In genomic region chr21:38756746-38757145, GRCh38 we compare ENCODE assay signal across 13 cellular contexts. TPM values are rescaled to one million over a fixed set of nuclear protein-coding genes. Genes with fewer than 3 reads are reported as not detected.
DNase-seq lines count a peak whose midpoint lies in the region; ATAC-seq and TF ChIP-seq lines count a peak whose summit lies in the region.
"Had no signal": no experiment of that assay in that cellular context is flagged by ENCODE, and none has a peak within 500 bp of the region (broad histone marks: within the 10 kb centered on the region; RNA-seq: fewer than 3 reads in every experiment).

No MANE protein-coding gene starts in this region.

- H3K4me3 ChIP-seq in GM23248 (no peak overlapping the region), adipocyte (ENCODE audit: low read length) (no peak overlapping the region), hepatocyte (no peak overlapping the region), thoracic aorta (no peak overlapping the region)

- no peaks in the 10 kb centered on the region for H4K20me1 ChIP-seq in GM23248 (ENCODE audit: insufficient read depth)
- no peaks in the 10 kb centered on the region for H4K20me1 ChIP-seq in hepatocyte (ENCODE audit: insufficient read depth, poor library complexity, severe bottlenecking)

- 23 to 27% methylated on average over 3 of the region's 3 CpGs for WGBS in GM23248 (ENCODE audit: low coverage in 1 of 2, low lambda C conversion rate in 2 of 2, missing lambda C conversion rate in 2 of 2), 2 experiments
- 71% methylated on average over 3 of the region's 3 CpGs for WGBS in hepatocyte (ENCODE audit: low lambda C conversion rate, missing lambda C conversion rate)

- H3K4me1 ChIP-seq in GM23248 (ENCODE audit: insufficient read depth) = peaks cover 52% of the 10 kb centered on the region
- H3K4me1 ChIP-seq in adipocyte (ENCODE audit: control insufficient read depth, insufficient read depth, low read length) = peaks cover 36% of the 10 kb centered on the region
- H3K4me1 ChIP-seq in hepatocyte (ENCODE audit: insufficient read depth) = peaks cover 39% of the 10 kb centered on the region
- H3K4me1 ChIP-seq in thoracic aorta (ENCODE audit: control insufficient read depth in 1 of 2, low read depth in 2 of 2) = peaks cover 80 to 98% of the 10 kb centered on the region in 2 donors

- peak; percentile 90 for DNase-seq in GM23248
- peak; percentile 37 for DNase-seq in adipocyte (ENCODE audit: low read depth)
- peak; percentile 59 for DNase-seq in hepatocyte (ENCODE audit: low spot score)
- no peak for DNase-seq in thoracic aorta (ENCODE audit: low spot score)
- DNase-seq in activated CD4-positive, CD25-positive, alpha-beta regulatory T cell (lab: John Stamatoyannopoulos, UW) = no peak
- DNase-seq in midbrain (lab: John Stamatoyannopoulos, UW) = no peak
- no peak for DNase-seq in NCI-H345 (lab: John Stamatoyannopoulos, UW)
- DNase-seq: activated B cell treated with CpG ODN at 0.5 μM for 24 hours; activated T-cell treated with anti-CD3 and anti-CD28 coated beads, Interleukin-2, amount 50 U/mL, for 1 hour; hippocampal formation; NCI-H1694; stimulated activated CD4-positive, alpha-beta T cell treated with anti-CD3 and anti-CD28 coated beads, Interleukin-4, amount 100 ng/mL, for 4 hours had no signal

- H3K79me2 ChIP-seq in GM23248 (ENCODE audit: insufficient read depth) (no peaks in the 10 kb centered on the region), hepatocyte (no peaks in the 10 kb centered on the region)
- H3K79me2 ChIP-seq: parathyroid adenoma had no signal

- no peaks in the 10 kb centered on the region for H3K9me2 ChIP-seq in GM23248 (ENCODE audit: insufficient read depth)
- no peaks in the 10 kb centered on the region for H3K9me2 ChIP-seq in hepatocyte (replicated peaks; ENCODE audit: insufficient read depth)

- H2AFZ ChIP-seq in GM23248 (no peak overlapping the region), hepatocyte (no peak overlapping the region)
- H2AFZ ChIP-seq: parathyroid adenoma had no signal

- peaks cover 34% of the 10 kb centered on the region for H3F3A ChIP-seq in GM23248 (ENCODE audit: insufficient read depth)

- H3K9me3 ChIP-seq in GM23248 (ENCODE audit: low read depth) = no peaks in the 10 kb centered on the region
- no peaks in the 10 kb centered on the region for H3K9me3 ChIP-seq in adipocyte (ENCODE audit: control insufficient read depth, low read length)
- H3K9me3 ChIP-seq in hepatocyte (ENCODE audit: low read depth) = no peaks in the 10 kb centered on the region
- H3K9me3 ChIP-seq in thoracic aorta = no peaks in the 10 kb centered on the region

- TF ChIP-seq CTCF in hepatocyte (IDR thresholded peaks at IDR 0.05; ENCODE audit: poor library complexity) (no peak), thoracic aorta (IDR thresholded peaks at IDR 0.05) (no peak)

- H3K9ac ChIP-seq in GM23248 = peak overlapping the region; percentile 55
- no peak overlapping the region for H3K9ac ChIP-seq in adipocyte (ENCODE audit: low read length)
- H3K9ac ChIP-seq: parathyroid adenoma had no signal

- H3K36me3 ChIP-seq in GM23248 (ENCODE audit: low read depth) (no peaks in the 10 kb centered on the region), adipocyte (ENCODE audit: control insufficient read depth, insufficient read depth, low read length, severe bottlenecking) (no peaks in the 10 kb centered on the region), hepatocyte (replicated peaks; ENCODE audit: insufficient read depth, low read depth) (no peaks in the 10 kb centered on the region), thoracic aorta (no peaks in the 10 kb centered on the region)

- ATAC-seq in thoracic aorta (ENCODE audit: insufficient number of reproducible peaks, low FRiP score, low read depth) = no peak

- H3K27me3 ChIP-seq in GM23248 (replicated peaks; ENCODE audit: insufficient read depth) (no peaks in the 10 kb centered on the region), adipocyte (replicated peaks; ENCODE audit: control insufficient read depth, insufficient read depth, low read length) (no peaks in the 10 kb centered on the region), hepatocyte (no peaks in the 10 kb centered on the region), thoracic aorta (replicated peaks; ENCODE audit: insufficient read depth) (no peaks in the 10 kb centered on the region)

- in situ Hi-C loops in GM23248 (cut with MboI) = no loop called here

- H3K4me2 ChIP-seq in GM23248 (ENCODE audit: unreplicated experiment) (peak overlapping the region; percentile 37), hepatocyte (no peak overlapping the region)

- H3K27ac ChIP-seq in GM23248 = peak overlapping the region; percentile 95
- H3K27ac ChIP-seq in hepatocyte = peak overlapping the region; percentile 79
- peak overlapping the region; percentile 86 to 91 for H3K27ac ChIP-seq in thoracic aorta
- H3K27ac ChIP-seq: parathyroid adenoma had no signal

RNA-seq across cellular contexts. Expression of gene ETS2, which starts 49.0 kb away (rescaled TPM):
- total RNA-seq in GM23248 (2014; rRNA removed; shearing (Covaris generic)) = 4.4 and 7.0 TPM in 2 replicates
- polyA plus RNA-seq in GM23248 (2016; fragmentation: Nextera tagmentation; extraction: Ambion mirVana) (7.3 and 7.9 TPM in 2 replicates), hepatocyte (104 and 106 TPM in 2 replicates)
- total RNA-seq in hepatocyte (91.9 and 95.1 TPM in 2 replicates), thoracic aorta (100 to 1,000 TPM; 120 to 226 TPM)

Comparison
In these comparisons a context has a peak if more than half of its experiments do, and no peak if none do; other contexts are left out.
1. DNase-seq: peak in GM23248 (single experiment), adipocyte (single experiment) and hepatocyte (single experiment); none in thoracic aorta (single experiment), activated CD4-positive, CD25-positive, alpha-beta regulatory T cell (0 of 4), midbrain (single experiment) and NCI-H345 (single experiment).
2. RNA of gene ETS2, which starts 49.0 kb away (total RNA-seq): 120 to 226 TPM in thoracic aorta and 91.9 to 95.1 TPM in hepatocyte; 4.4 to 7.0 TPM in GM23248; every median in the first group is over 10 times any median in the second.
3. Peak in every context shown above with its lines, with median percentiles within 50 percentile points of each other: H3K27ac ChIP-seq.